ENCODE assay signal across 1 cellular context in the genomic region with DNA sequence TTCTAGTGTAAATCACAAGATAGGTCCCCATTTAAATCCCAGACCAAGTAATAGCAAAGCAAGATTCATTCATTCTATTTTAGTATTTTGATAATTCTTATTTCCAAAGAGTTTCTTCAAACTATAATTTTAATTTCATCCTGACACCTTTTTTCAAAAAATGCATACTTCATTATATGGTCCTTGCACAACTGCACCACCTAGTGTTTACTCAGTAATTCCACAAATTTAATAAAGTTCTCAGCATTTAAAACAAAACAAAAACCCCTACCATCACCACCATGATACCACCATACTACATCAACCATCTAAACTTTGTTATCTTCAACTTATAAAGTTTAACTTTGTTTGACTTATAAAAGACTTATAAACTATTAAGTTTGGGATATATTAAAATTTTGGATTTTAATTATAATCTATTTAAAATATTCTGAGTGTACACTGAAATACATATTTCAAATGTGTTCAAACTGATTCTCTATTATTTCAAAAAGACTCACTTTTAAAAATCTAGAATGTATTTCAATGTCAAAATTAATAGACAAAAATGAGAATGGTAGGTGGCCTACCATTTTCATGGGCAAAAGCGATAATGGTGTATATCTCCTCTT.
A peak's percentile ranks its signal among the peaks of the same experiment; 100 is the strongest.
TF ChIP-seq lines count a peak whose summit lies in the region.

No MANE protein-coding gene starts in this region.

TF ChIP-seq in neural cell, 6 proteins besides CTCF, POLR2A, EP300 and RAD21 (continued from another document):
- TF ChIP-seq, protein P1, sequence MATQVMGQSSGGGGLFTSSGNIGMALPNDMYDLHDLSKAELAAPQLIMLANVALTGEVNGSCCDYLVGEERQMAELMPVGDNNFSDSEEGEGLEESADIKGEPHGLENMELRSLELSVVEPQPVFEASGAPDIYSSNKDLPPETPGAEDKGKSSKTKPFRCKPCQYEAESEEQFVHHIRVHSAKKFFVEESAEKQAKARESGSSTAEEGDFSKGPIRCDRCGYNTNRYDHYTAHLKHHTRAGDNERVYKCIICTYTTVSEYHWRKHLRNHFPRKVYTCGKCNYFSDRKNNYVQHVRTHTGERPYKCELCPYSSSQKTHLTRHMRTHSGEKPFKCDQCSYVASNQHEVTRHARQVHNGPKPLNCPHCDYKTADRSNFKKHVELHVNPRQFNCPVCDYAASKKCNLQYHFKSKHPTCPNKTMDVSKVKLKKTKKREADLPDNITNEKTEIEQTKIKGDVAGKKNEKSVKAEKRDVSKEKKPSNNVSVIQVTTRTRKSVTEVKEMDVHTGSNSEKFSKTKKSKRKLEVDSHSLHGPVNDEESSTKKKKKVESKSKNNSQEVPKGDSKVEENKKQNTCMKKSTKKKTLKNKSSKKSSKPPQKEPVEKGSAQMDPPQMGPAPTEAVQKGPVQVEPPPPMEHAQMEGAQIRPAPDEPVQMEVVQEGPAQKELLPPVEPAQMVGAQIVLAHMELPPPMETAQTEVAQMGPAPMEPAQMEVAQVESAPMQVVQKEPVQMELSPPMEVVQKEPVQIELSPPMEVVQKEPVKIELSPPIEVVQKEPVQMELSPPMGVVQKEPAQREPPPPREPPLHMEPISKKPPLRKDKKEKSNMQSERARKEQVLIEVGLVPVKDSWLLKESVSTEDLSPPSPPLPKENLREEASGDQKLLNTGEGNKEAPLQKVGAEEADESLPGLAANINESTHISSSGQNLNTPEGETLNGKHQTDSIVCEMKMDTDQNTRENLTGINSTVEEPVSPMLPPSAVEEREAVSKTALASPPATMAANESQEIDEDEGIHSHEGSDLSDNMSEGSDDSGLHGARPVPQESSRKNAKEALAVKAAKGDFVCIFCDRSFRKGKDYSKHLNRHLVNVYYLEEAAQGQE (IDR thresholded peaks at IDR 0.05; ENCODE audit: borderline replicate concordance) = no peak
- TF ChIP-seq TAF1 (IDR thresholded peaks at IDR 0.05; ENCODE audit: low read depth) (no peak), EZH2 (IDR thresholded peaks at IDR 0.05; ENCODE audit: borderline replicate concordance, insufficient read depth, low read length, poor library complexity, severe bottlenecking) (no peak), SMC3 (conservative IDR thresholded peaks at IDR 0.05; ENCODE audit: poor library complexity) (peak; percentile 65)
